In genomic region chr7:54465095-54465494, GRCh38 we compare ENCODE assay signal across 6 cellular contexts.
"Had no signal": no experiment of that assay in that cellular context is flagged by ENCODE, and none has a peak within 500 bp of the region (broad histone marks: within the 10 kb centered on the region; RNA-seq: fewer than 3 reads in every experiment).

No MANE protein-coding gene starts in this region.

- DNase-seq: GM23248, GOT3, H9, HCEC 1CT, IMR-90 had no signal

- H3K27ac Mint-ChIP-seq: H9 had no signal

- H3K4me1 Mint-ChIP-seq: H9 had no signal

- FAIRE-seq: HTR-8/SVneo had no signal

- H3K4me3 ChIP-seq: GM23248 had no signal

- H3K4me3 Mint-ChIP-seq: H9 had no signal

- H3K27ac ChIP-seq: GM23248 had no signal
